In the genomic region with DNA sequence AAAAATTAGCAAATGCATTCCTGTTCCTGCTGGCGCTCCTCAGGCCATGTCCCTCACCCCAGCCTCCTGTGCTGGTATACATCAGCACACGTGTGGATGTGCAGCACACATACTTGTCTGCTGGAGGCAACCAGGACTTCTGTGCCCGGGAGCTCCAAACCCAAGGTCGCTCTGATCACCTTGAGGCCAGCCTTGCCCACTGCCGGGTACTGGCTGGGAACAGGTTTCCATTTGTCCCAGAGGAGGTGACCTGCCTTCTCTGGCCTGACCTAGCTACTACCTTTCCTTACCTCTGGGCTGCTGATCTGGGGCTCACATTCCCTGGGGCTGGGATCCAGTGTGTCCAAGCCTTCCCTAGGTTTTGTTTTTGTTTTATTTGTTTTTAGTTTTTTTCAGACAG, we compare ENCODE assay signal across 24 cellular contexts. TPM values are rescaled to one million over a fixed set of nuclear protein-coding genes. Genes with fewer than 3 reads are reported as not detected.
A peak's percentile ranks its signal among the peaks of the same experiment; 100 is the strongest.
DNase-seq lines count a peak whose midpoint lies in the region; ATAC-seq, FAIRE-seq and TF ChIP-seq lines count a peak whose summit lies in the region.
"Had no signal": no experiment of that assay in that cellular context is flagged by ENCODE, and none has a peak within 500 bp of the region (broad histone marks: within the 10 kb centered on the region; RNA-seq: fewer than 3 reads in every experiment).

No MANE protein-coding gene starts in this region.

- TF ChIP-seq EP300 in GM12878 (IDR thresholded peaks at IDR 0.05; ENCODE audit: borderline replicate concordance in 1 of 2, control insufficient read depth in 1 of 2, low read depth in 2 of 2, low read length in 2 of 2) (no peak), stomach (IDR thresholded peaks at IDR 0.05) (no peak)

- peak overlapping the region; percentile 81 for H3K4me2 ChIP-seq in GM12878 (ENCODE audit: control insufficient read depth, insufficient read depth)

- in situ Hi-C loops in GM12878 (cut with MboI), result no loop called here

- 64% methylated on average over 5 of the region's 5 CpGs for WGBS in GM12878 (ENCODE audit: insufficient coverage, insufficient replicate concordance, low lambda C conversion rate, missing lambda C conversion rate)
- 59 to 77% (median 65%) methylated on average over 5 of the region's 5 CpGs for WGBS in stomach, 5 donors

- H3K9me3 ChIP-seq in right atrium auricular region (no peaks in the 10 kb centered on the region), GM12878 (replicated peaks; ENCODE audit: control insufficient read depth, insufficient read depth, low read length) (no peaks in the 10 kb centered on the region), stomach (no peaks in the 10 kb centered on the region)
- H3K9me3 ChIP-seq: MG63 had no signal

- no peaks in the 10 kb centered on the region for H3K27me3 Mint-ChIP-seq in memory B cell

- peak; percentile 41 for ATAC-seq in Right ventricle myocardium superior (ENCODE audit: poor library complexity)
- ATAC-seq in GM12878, result no peak
- no peak for ATAC-seq in memory B cell (ENCODE audit: low read depth)
- ATAC-seq: Panc1, SK-N-SH treated with all-trans-retinoic acid at 6 μM for 48 hours had no signal

- H3K4me3 ChIP-seq in right atrium auricular region, result no peak overlapping the region
- H3K4me3 ChIP-seq in GM12878, result no peak overlapping the region
- no peak overlapping the region for H3K4me3 ChIP-seq in stomach
- H3K4me3 ChIP-seq: MG63 had no signal

- H3K27me3 ChIP-seq in right atrium auricular region, result no peaks in the 10 kb centered on the region
- no peaks in the 10 kb centered on the region for H3K27me3 ChIP-seq in GM12878 (replicated peaks in 1 of 2; ENCODE audit: control insufficient read depth in 2 of 2, insufficient read depth in 2 of 2, low read length in 1 of 2)
- H3K27me3 ChIP-seq in stomach, result no peaks in the 10 kb centered on the region
- H3K27me3 ChIP-seq: MG63 had no signal

- peaks cover 6% of the 10 kb centered on the region for H3K36me3 Mint-ChIP-seq in memory B cell

- RAD21 ChIA-PET in GM12878 (lab: Charles Lee; ENCODE audit: unreplicated experiment), result interaction anchor here (1.1 to 1.3 kb wide), 2 partner anchors 13 to 39 kb away, joined by 3 read pairs; no protein-coding TSS in a partner anchor

- DNase-seq in Right ventricle myocardium superior (no peak), right atrium auricular region (ENCODE audit: low spot score) (no peak), GM12878 (ENCODE audit: low read depth, low spot score) (no peak), memory B cell (ENCODE audit: low spot score in 2 of 2) (no peak), stomach (no peak), NCI-H146 (lab: John Stamatoyannopoulos, UW) (no peak), middle frontal gyrus (ENCODE audit: extremely low spot score, low spot score) (no peak)
- DNase-seq in NK-92 treated with Interleukin-12 subunit alpha and Interleukin-12 subunit beta, amount 100 ng/mL, for 24 hours (lab: John Stamatoyannopoulos, UW), result no peak
- DNase-seq: ACHN; C1 segment of cervical spinal cord; Calu3; CD8-positive, alpha-beta memory T cell; DMS153; MG63; NCI-H1417; NCI-H187; NCI-H2107; NCI-H446 treated with DMSO at 0.1 percent for 48 hours; NCI-H526 treated with DMSO at 0.1 percent for 48 hours had no signal

- no TSS peak for BruUV-seq in GM12878 (replicated peaks; lab: Mats Ljungman, UMichigan)

- no peak overlapping the region for H3K9ac ChIP-seq in GM12878 (ENCODE audit: control insufficient read depth, insufficient read depth, low read length)

- no peaks in the 10 kb centered on the region for H3K9me3 Mint-ChIP-seq in memory B cell
- H3K9me3 Mint-ChIP-seq: CD8-positive, alpha-beta memory T cell had no signal

- CTCF ChIA-PET in GM12878 (lab: Yijun Ruan, JAX), result interaction anchor here (0.9 to 11.6 kb wide), 7 partner anchors 24 to 50 kb away, joined by 3 to 125 read pairs (median 7); no protein-coding TSS in a partner anchor

- no peak for FAIRE-seq in GM12878 (lab: Jason Lieb, UNC)
- FAIRE-seq: G401.6, H54 had no signal

- H3K4me1 Mint-ChIP-seq in memory B cell, result peaks cover 72% of the 10 kb centered on the region

- H3K79me2 ChIP-seq in GM12878 (ENCODE audit: control insufficient read depth, insufficient read depth, low read length), result peaks cover 96% of the 10 kb centered on the region

- TF ChIP-seq RAD21 in GM12878 (IDR thresholded peaks at IDR 0.05; ENCODE audit: insufficient read depth, low read depth, low read length), result no peak

- H4K20me1 ChIP-seq in GM12878 (ENCODE audit: control insufficient read depth, insufficient read depth), result no peaks in the 10 kb centered on the region

- H3K4me1 ChIP-seq in right atrium auricular region (peaks cover 0 to 32% of the 10 kb centered on the region in 2 donors), GM12878 (ENCODE audit: control insufficient read depth, insufficient read depth, low read length) (peaks cover 89% of the 10 kb centered on the region), stomach (peaks cover 37 to 81% (median 67%) of the 10 kb centered on the region in 4 donors)

- intact Hi-C loops in Right ventricle myocardium superior (cut with DNase I) (no loop called here), GM12878 (cut with micrococcal nuclease; ENCODE audit: unreplicated experiment) (no loop called here), stomach (cut with DNase I; ENCODE audit: low total_unique reads) (no loop called here)

- H2AFZ ChIP-seq in GM12878 (ENCODE audit: control insufficient read depth, low read depth, low read length), result no peak overlapping the region

- H3K27ac Mint-ChIP-seq in memory B cell, result no peak overlapping the region

- H3K27ac ChIP-seq in right atrium auricular region (no peak overlapping the region), GM12878 (ENCODE audit: control insufficient read depth, insufficient read depth) (peak overlapping the region; percentile 81), stomach (peak overlapping the region in 4 of 5 donors; percentile 15 to 77 (median 43))
- H3K27ac ChIP-seq: 22Rv1 had no signal

- SMC1A ChIA-PET in GM12878 (lab: Charles Lee; ENCODE audit: uncharacterized antibody, unreplicated experiment), result interaction anchor here (1.1 kb wide), 1 partner anchor 64 kb away, joined by 3 read pairs; no protein-coding TSS in a partner anchor

- TF ChIP-seq CTCF in right atrium auricular region (IDR thresholded peaks at IDR 0.05) (no peak), GM12878 (IDR thresholded peaks at IDR 0.05 in 2 of 3, conservative IDR thresholded peaks at IDR 0.05 in 1 of 3; ENCODE audit: control insufficient read depth in 2 of 3, extremely low read depth in 1 of 3, insufficient read depth in 1 of 3, low read depth in 3 of 3, low read length in 3 of 3) (no peak), stomach (IDR thresholded peaks at IDR 0.05) (no peak)

- H3K36me3 ChIP-seq in right atrium auricular region (peaks cover 11% of the 10 kb centered on the region), GM12878 (ENCODE audit: control insufficient read depth in 2 of 2, insufficient read depth in 2 of 2, low read length in 1 of 2) (peaks cover 13 to 35% of the 10 kb centered on the region in 2 experiments; a peak in 3 of 4 replicates), stomach (peaks cover 18 to 56% (median 47%) of the 10 kb centered on the region in 4 donors)
- H3K36me3 ChIP-seq: MG63 had no signal

- POLR2A ChIA-PET in GM12878 (lab: Charles Lee), result interaction anchor here (3.2 to 4.8 kb wide), 2 partner anchors 10 to 13 kb away, joined by 10 to 32 read pairs; a partner anchor contains a TSS

- peak overlapping the region; percentile 78 for H3K4me3 Mint-ChIP-seq in memory B cell

- TF ChIP-seq POLR2A in GM12878 (IDR thresholded peaks at IDR 0.05; ENCODE audit: low read depth, low read length), result no peak
- no peak for TF ChIP-seq POLR2A in stomach (IDR thresholded peaks at IDR 0.05)

RNA-seq across cellular contexts. Expression of a gene that starts 12.1 kb away (rescaled TPM):
- total RNA-seq in Right ventricle myocardium superior (15.3 TPM), right atrium auricular region (10 to 100 TPM; 11.1 to 14.8 TPM), GM12878 (2014; rRNA removed) (12.5 and 17.3 TPM in 2 replicates), GM12878 (2014; rRNA removed; fragmentation: Illumina TruSeq; extraction: Trizol) (28.0 TPM in 2 replicates), GM12878 (2021) (78.3 and 81.7 TPM in 2 replicates), stomach (100 to 1,000 TPM in 1 of 5 donors, 10 to 100 TPM in 4; 15.6 to 117 (median 37.9) TPM)
- 13.2 and 14.9 TPM in 2 replicates for total RNA-seq in GM12878 (2013; cell fraction: nucleolus; rRNA removed)
- 27.9 TPM for polyA plus RNA-seq in GM12878 (2011; ENCODE audit: low read depth)
- polyA plus RNA-seq in GM12878 (2011; rRNA removed) (69.0 and 114 TPM in 2 replicates), GM12878 (2014; fragmentation: Illumina TruSeq; extraction: Trizol) (79.1 and 90.0 TPM in 2 replicates), GM12878 (2014; fragmentation: Nextera tagmentation; extraction: Ambion mirVana) (10 to 100 TPM; 13.2 to 22.1 TPM), GM12878 (2014; rRNA removed) (85.7 and 90.7 TPM in 2 replicates), GM12878 (2016; fragmentation: Nextera tagmentation; extraction: Ambion mirVana) (10 to 100 TPM; 10.0 to 56.8 TPM), stomach (10 to 100 TPM; 20.5 to 56.1 (median 36.4) TPM)
- 110 and 139 TPM in 2 replicates for polyA plus RNA-seq in GM12878 (2011; cell fraction: cytosol; rRNA removed)
- polyA plus RNA-seq in GM12878 (2011; cell fraction: nucleus; rRNA removed), result 155 and 176 TPM in 2 replicates
- 57.8 and 64.6 TPM in 2 replicates for polyA plus RNA-seq in GM12878 (2012)
- 123 and 129 TPM in 2 replicates for polyA minus RNA-seq in GM12878 (2011; rRNA and poly(A)+ RNA removed)
- 34.2 and 36.8 TPM in 2 replicates for polyA minus RNA-seq in GM12878 (2011; cell fraction: cytosol; rRNA and poly(A)+ RNA removed)
- polyA minus RNA-seq in GM12878 (2011; cell fraction: nucleus; rRNA and poly(A)+ RNA removed), result 40.1 and 59.2 TPM in 2 replicates

RNA-seq across cellular contexts. Expression of a gene that starts 42.9 kb away (rescaled TPM):
- total RNA-seq in Right ventricle myocardium superior, result 9.8 TPM
- 1 to 10 TPM; 6.2 to 6.8 TPM for total RNA-seq in right atrium auricular region
- 64.3 and 64.9 TPM in 2 replicates for total RNA-seq in GM12878 (2013; cell fraction: nucleolus; rRNA removed)
- 27.5 and 31.1 TPM in 2 replicates for total RNA-seq in GM12878 (2014; rRNA removed)
- total RNA-seq in GM12878 (2014; rRNA removed; fragmentation: Illumina TruSeq; extraction: Trizol), result 16.0 and 16.6 TPM in 2 replicates
- total RNA-seq in GM12878 (2021), result 40.3 and 41.3 TPM in 2 replicates
- 8.9 TPM for polyA plus RNA-seq in GM12878 (2011; ENCODE audit: low read depth)
- polyA plus RNA-seq in GM12878 (2011; rRNA removed), result 29.5 and 34.5 TPM in 2 replicates
- 27.7 and 30.4 TPM in 2 replicates for polyA plus RNA-seq in GM12878 (2011; cell fraction: cytosol; rRNA removed)
- 15.8 and 24.1 TPM in 2 replicates for polyA plus RNA-seq in GM12878 (2011; cell fraction: nucleus; rRNA removed)
- 16.6 and 24.6 TPM in 2 replicates for polyA plus RNA-seq in GM12878 (2012)
- 33.3 and 34.5 TPM in 2 replicates for polyA plus RNA-seq in GM12878 (2014; fragmentation: Illumina TruSeq; extraction: Trizol)
- 10 to 100 TPM; 24.7 to 29.0 TPM for polyA plus RNA-seq in GM12878 (2014; fragmentation: Nextera tagmentation; extraction: Ambion mirVana)
- 33.5 and 36.0 TPM in 2 replicates for polyA plus RNA-seq in GM12878 (2014; rRNA removed)
- polyA plus RNA-seq in GM12878 (2016; fragmentation: Nextera tagmentation; extraction: Ambion mirVana), result 10 to 100 TPM; 73.8 to 75.1 TPM
- 41.8 and 52.7 TPM in 2 replicates for polyA minus RNA-seq in GM12878 (2011; rRNA and poly(A)+ RNA removed)
- 11.5 and 13.1 TPM in 2 replicates for polyA minus RNA-seq in GM12878 (2011; cell fraction: cytosol; rRNA and poly(A)+ RNA removed)
- polyA minus RNA-seq in GM12878 (2011; cell fraction: nucleus; rRNA and poly(A)+ RNA removed), result 13.4 and 21.2 TPM in 2 replicates
- 10 to 100 TPM in 2 of 5 donors, 1 to 10 TPM in 2, not detected in 1; 7.0 to 16.8 (median 12.1) TPM for total RNA-seq in stomach
- 1 to 10 TPM; 3.3 to 7.9 (median 3.7) TPM for polyA plus RNA-seq in stomach

Comparison
In these comparisons a context has a peak if more than half of its experiments do, and no peak if none do; other contexts are left out.
1. H3K27ac ChIP-seq: peak in GM12878 (single experiment) and stomach (4 of 5); none in right atrium auricular region (0 of 2).